In the genomic region with DNA sequence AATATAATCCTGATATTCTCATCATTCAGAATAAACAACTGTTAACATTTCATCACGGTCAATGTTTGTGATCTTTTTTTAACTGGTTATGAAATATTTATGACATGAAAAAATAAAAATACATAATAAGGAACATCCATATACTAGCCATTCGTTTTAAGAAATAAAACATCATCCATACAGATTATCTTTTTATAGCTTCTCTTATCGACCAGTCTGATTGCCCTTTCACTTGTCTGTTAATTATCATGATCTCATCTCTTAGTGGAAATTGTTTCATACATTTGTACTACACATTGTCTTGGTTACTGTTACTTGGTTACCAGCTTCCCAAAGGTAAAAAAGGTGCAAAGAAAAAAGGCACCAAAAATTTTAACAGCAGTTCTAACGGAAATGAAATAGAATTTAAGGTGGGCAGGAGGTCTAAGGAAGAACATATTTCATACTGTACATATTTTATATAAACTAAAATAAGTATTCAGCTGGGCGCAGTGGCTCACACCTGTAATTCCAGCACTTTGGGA, we compare ENCODE assay signal across 1 cellular context.
TF ChIP-seq lines count a peak whose summit lies in the region.

No MANE protein-coding gene starts in this region.

TF ChIP-seq in GM12878, 131 proteins besides CTCF, POLR2A, EP300 and RAD21 (continued from another document):
- TF ChIP-seq, protein P1, sequence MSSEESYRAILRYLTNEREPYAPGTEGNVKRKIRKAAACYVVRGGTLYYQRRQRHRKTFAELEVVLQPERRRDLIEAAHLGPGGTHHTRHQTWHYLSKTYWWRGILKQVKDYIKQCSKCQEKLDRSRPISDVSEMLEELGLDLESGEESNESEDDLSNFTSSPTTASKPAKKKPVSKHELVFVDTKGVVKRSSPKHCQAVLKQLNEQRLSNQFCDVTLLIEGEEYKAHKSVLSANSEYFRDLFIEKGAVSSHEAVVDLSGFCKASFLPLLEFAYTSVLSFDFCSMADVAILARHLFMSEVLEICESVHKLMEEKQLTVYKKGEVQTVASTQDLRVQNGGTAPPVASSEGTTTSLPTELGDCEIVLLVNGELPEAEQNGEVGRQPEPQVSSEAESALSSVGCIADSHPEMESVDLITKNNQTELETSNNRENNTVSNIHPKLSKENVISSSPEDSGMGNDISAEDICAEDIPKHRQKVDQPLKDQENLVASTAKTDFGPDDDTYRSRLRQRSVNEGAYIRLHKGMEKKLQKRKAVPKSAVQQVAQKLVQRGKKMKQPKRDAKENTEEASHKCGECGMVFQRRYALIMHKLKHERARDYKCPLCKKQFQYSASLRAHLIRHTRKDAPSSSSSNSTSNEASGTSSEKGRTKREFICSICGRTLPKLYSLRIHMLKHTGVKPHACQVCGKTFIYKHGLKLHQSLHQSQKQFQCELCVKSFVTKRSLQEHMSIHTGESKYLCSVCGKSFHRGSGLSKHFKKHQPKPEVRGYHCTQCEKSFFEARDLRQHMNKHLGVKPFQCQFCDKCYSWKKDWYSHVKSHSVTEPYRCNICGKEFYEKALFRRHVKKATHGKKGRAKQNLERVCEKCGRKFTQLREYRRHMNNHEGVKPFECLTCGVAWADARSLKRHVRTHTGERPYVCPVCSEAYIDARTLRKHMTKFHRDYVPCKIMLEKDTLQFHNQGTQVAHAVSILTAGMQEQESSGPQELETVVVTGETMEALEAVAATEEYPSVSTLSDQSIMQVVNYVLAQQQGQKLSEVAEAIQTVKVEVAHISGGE (CRISPR knock-in tag; IDR thresholded peaks at IDR 0.05) = no peak
- no peak for TF ChIP-seq ZNF622 (IDR thresholded peaks at IDR 0.05)
